8 cellular contexts compared by ENCODE assay signal in genomic region chrX:103356897-103357296, GRCh38. TPM values are rescaled to one million over a fixed set of nuclear protein-coding genes. Genes with fewer than 3 reads are reported as not detected.
DNase-seq lines count a peak whose midpoint lies in the region; ATAC-seq and TF ChIP-seq lines count a peak whose summit lies in the region.

No MANE protein-coding gene starts in this region.

- H3K4me1 ChIP-seq in subcutaneous abdominal adipose tissue (ENCODE audit: control insufficient read depth in 5 of 5, insufficient read depth in 5 of 5, low read length in 5 of 5): peaks cover 0 to 4% (median 0%) of the 10 kb centered on the region in 5 donors

- TF ChIP-seq CTCF in brain (conservative IDR thresholded peaks at IDR 0.05) (no peak), kidney epithelial cell (IDR thresholded peaks at IDR 0.05; ENCODE audit: insufficient read depth, low read length, poor library complexity, severe bottlenecking) (no peak)

- peak overlapping the region; percentile 95 to 99 (median 98) for H3K4me3 Mint-ChIP-seq in brain

- H3K9me3 Mint-ChIP-seq in brain: peaks cover 0 to 12% (median 0%) of the 10 kb centered on the region in 5 experiments

- peaks cover 11% of the 10 kb centered on the region for H3K4me1 Mint-ChIP-seq in brain

- H3K36me3 ChIP-seq in kidney epithelial cell (ENCODE audit: control insufficient read depth, insufficient read depth, low read length) (no peaks in the 10 kb centered on the region), subcutaneous abdominal adipose tissue (ENCODE audit: control insufficient read depth in 5 of 5, insufficient read depth in 5 of 5, low read length in 5 of 5) (no peaks in the 10 kb centered on the region)

- no peaks in the 10 kb centered on the region for H3K9me3 ChIP-seq in subcutaneous abdominal adipose tissue (ENCODE audit: control insufficient read depth in 5 of 5, low read length in 5 of 5)

- H3K27ac Mint-ChIP-seq in brain: peak overlapping the region; percentile 98 to 100 (median 99)

- peak overlapping the region; percentile 96 for H3K27ac ChIP-seq in subcutaneous abdominal adipose tissue (ENCODE audit: low read depth, low read length)

- H3K27me3 Mint-ChIP-seq in brain: peaks cover 11% of the 10 kb centered on the region

- H3K27me3 ChIP-seq in kidney epithelial cell (ENCODE audit: control insufficient read depth, insufficient read depth, low read length) (no peaks in the 10 kb centered on the region), subcutaneous abdominal adipose tissue (ENCODE audit: control insufficient read depth in 5 of 5, insufficient read depth in 4 of 5, low read length in 5 of 5) (peaks cover 0 to 2% (median 0%) of the 10 kb centered on the region in 5 donors)

- H3K4me3 ChIP-seq in kidney epithelial cell (ENCODE audit: low read depth, low read length) (peak overlapping the region; percentile 90), subcutaneous abdominal adipose tissue (ENCODE audit: low read depth in 1 of 5, low read length in 5 of 5) (peak overlapping the region; percentile 72 to 91 (median 79))

- ATAC-seq in HG03135 (IDR thresholded peaks at IDR 0.05; ENCODE audit: unreplicated experiment): no peak
- no peak for ATAC-seq in activated CD4-positive, CD25-positive, alpha-beta regulatory T cell treated with anti-CD3 and anti-CD28 coated beads, Interleukin-2, amount 50 U/mL, for 24 hours

- peaks cover 12% of the 10 kb centered on the region for H3K36me3 Mint-ChIP-seq in brain

- DNase-seq in AG20443 (ENCODE audit: low spot score): peak; percentile 19
- peak; percentile 21 for DNase-seq in HK-2 (ENCODE audit: unreplicated experiment)
- no peak for DNase-seq in kidney epithelial cell (ENCODE audit: low read depth)
- no peak for DNase-seq in GF-D8 (lab: John Stamatoyannopoulos, UW)

- peak overlapping the region; percentile 79 to 87 (median 83) for H3K9ac ChIP-seq in subcutaneous abdominal adipose tissue (ENCODE audit: low read length in 5 of 5)

RNA-seq across cellular contexts. Expression of gene TCEAL9, which starts 0.6 kb away (rescaled TPM):
- 48.5 TPM for polyA plus RNA-seq in brain (ENCODE audit: insufficient read depth, low read depth, low replicate concordance)
- total RNA-seq in kidney epithelial cell: 99.1 and 154 TPM in 2 replicates

RNA-seq across cellular contexts. Expression of gene BEX3, which starts 19.4 kb away (rescaled TPM):
- polyA plus RNA-seq in brain (ENCODE audit: insufficient read depth, low read depth, low replicate concordance): 454 TPM
- 143 and 164 TPM in 2 replicates for total RNA-seq in kidney epithelial cell

RNA-seq across cellular contexts. Expression of gene TCEAL7, which starts 26.9 kb away (rescaled TPM):
- 85.0 TPM for polyA plus RNA-seq in brain (ENCODE audit: insufficient read depth, low read depth, low replicate concordance)
- total RNA-seq in kidney epithelial cell: 23.1 and 40.1 TPM in 2 replicates

RNA-seq across cellular contexts. Expression of gene BEX2, which starts 46.1 kb away (rescaled TPM):
- polyA plus RNA-seq in brain (ENCODE audit: insufficient read depth, low read depth, low replicate concordance): 206 TPM
- 74.2 and 81.3 TPM in 2 replicates for total RNA-seq in kidney epithelial cell

Comparison
In these comparisons a context has a peak if more than half of its experiments do, and no peak if none do; other contexts are left out.
1. DNase-seq: peak in AG20443 (single experiment) and HK-2 (single experiment); none in kidney epithelial cell (single experiment) and GF-D8 (single experiment).